Comparison of ENCODE assay signal across 10 cellular contexts in the genomic region with DNA sequence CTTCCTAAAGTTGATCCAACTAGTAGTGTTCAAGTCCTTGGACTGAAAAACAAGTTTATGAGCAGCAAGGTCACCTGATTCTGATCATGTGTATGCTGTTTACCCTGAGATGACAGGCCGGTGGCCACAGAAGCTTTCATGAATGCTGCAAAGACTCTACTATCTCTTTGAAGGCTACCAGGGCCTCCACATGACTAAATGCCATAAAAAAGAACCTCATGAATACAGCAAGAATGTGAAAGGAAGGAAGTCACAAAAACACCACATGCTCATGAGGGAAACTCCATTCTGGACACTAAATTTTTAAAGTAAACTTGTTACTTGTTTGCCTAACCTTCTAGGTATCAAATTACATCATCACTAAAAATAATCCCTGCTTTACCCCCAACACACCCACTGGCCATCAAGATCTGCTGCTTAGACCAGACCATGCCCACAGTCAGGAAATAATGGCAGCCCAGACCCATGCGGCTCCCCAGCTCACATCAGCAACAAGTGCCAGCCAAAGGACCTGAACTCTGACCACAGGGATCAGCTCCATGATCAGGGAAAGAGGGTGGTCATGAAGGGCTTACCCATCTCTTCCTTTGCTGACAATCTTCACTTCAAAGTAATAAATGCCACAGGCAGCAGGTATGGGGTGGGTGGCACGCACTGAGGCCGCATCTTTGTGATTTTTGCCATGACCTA. TPM values are rescaled to one million over a fixed set of nuclear protein-coding genes. Genes with fewer than 3 reads are reported as not detected.
A peak's percentile ranks its signal among the peaks of the same experiment; 100 is the strongest.
DNase-seq lines count a peak whose midpoint lies in the region; ATAC-seq, FAIRE-seq and TF ChIP-seq lines count a peak whose summit lies in the region.
"Had no signal": no experiment of that assay in that cellular context is flagged by ENCODE, and none has a peak within 500 bp of the region (broad histone marks: within the 10 kb centered on the region; RNA-seq: fewer than 3 reads in every experiment).

No MANE protein-coding gene starts in this region.

- H2AFZ ChIP-seq in astrocyte (ENCODE audit: low read depth, low read length) = no peak overlapping the region

- H3K27me3 Mint-ChIP-seq in astrocyte (ENCODE audit: low read depth, unreplicated experiment) = no peaks in the 10 kb centered on the region

- peak overlapping the region; percentile 93 for H3K9ac ChIP-seq in astrocyte (ENCODE audit: low read length)

- H3K4me1 ChIP-seq in heart right ventricle (peaks cover 10 to 55% (median 35%) of the 10 kb centered on the region in 9 donors), right cardiac atrium (ENCODE audit: control insufficient read depth, insufficient read depth, low read length) (peaks cover 3% of the 10 kb centered on the region), astrocyte (ENCODE audit: insufficient read depth, low read length) (peaks cover 8% of the 10 kb centered on the region), lower lobe of right lung (peaks cover 34% of the 10 kb centered on the region), upper lobe of right lung (peaks cover 20% of the 10 kb centered on the region)

- H3K9me3 ChIP-seq in heart right ventricle (no peaks in the 10 kb centered on the region), right cardiac atrium (ENCODE audit: control insufficient read depth, low read length) (no peaks in the 10 kb centered on the region), astrocyte (ENCODE audit: insufficient read depth, low read depth, low read length) (no peaks in the 10 kb centered on the region), lower lobe of right lung (no peaks in the 10 kb centered on the region), upper lobe of right lung (no peaks in the 10 kb centered on the region)
- H3K9me3 ChIP-seq: neutrophil had no signal

- no peak for FAIRE-seq in astrocyte (lab: Jason Lieb, UNC)
- FAIRE-seq: G401.6 had no signal

- 89 to 91% methylated on average over 4 of the region's 4 CpGs for WGBS in heart right ventricle, 2 donors
- 89% methylated on average over 4 of the region's 4 CpGs for WGBS in right cardiac atrium

- no peak for DNase-seq in heart right ventricle
- no peak for DNase-seq in right cardiac atrium
- no peak for DNase-seq in astrocyte (ENCODE audit: low read depth)
- no peak for DNase-seq in lower lobe of right lung
- no peak for DNase-seq in upper lobe of right lung
- DNase-seq in activated CD4-positive, CD25-positive, alpha-beta regulatory T cell (lab: John Stamatoyannopoulos, UW) = no peak
- DNase-seq in left colon = no peak

- intact Hi-C loops in heart right ventricle (cut with DNase I) = loop anchor here in 8 of 10 donors (5.0 to 10.0 kb wide), 6 partner anchors 37 to 138 kb away; a partner anchor contains a TSS
- intact Hi-C loops in right cardiac atrium (cut with DNase I) = loop anchor here in 1 of 4 donors (10.0 kb wide), 1 partner anchor 130 kb away; no protein-coding TSS in a partner anchor
- intact Hi-C loops in lower lobe of right lung (cut with DNase I) = no loop called here
- intact Hi-C loops in upper lobe of right lung (cut with DNase I) = no loop called here
- intact Hi-C loops in left colon (cut with DNase I, micrococcal nuclease) = loop anchor here in 1 of 2 donors (10.0 kb wide), 1 partner anchor 130 kb away; no protein-coding TSS in a partner anchor

- H3K27me3 ChIP-seq in heart right ventricle (no peaks in the 10 kb centered on the region), right cardiac atrium (ENCODE audit: control insufficient read depth, insufficient read depth) (no peaks in the 10 kb centered on the region), astrocyte (ENCODE audit: insufficient read depth, low read length) (no peaks in the 10 kb centered on the region), lower lobe of right lung (ENCODE audit: low read depth) (no peaks in the 10 kb centered on the region), upper lobe of right lung (no peaks in the 10 kb centered on the region)
- H3K27me3 ChIP-seq: neutrophil had no signal

- H3K27ac Mint-ChIP-seq in astrocyte (ENCODE audit: unreplicated experiment) = no peak overlapping the region

- H3K4me1 Mint-ChIP-seq in astrocyte (ENCODE audit: low read depth, unreplicated experiment) = peaks cover 19% of the 10 kb centered on the region

- no peaks in the 10 kb centered on the region for H3K9me3 Mint-ChIP-seq in astrocyte (ENCODE audit: unreplicated experiment)

- peak overlapping the region in 1 of 10 donors; percentile 91 for H3K27ac ChIP-seq in heart right ventricle
- no peak overlapping the region for H3K27ac ChIP-seq in right cardiac atrium (ENCODE audit: low read length)
- H3K27ac ChIP-seq in astrocyte (ENCODE audit: low read depth, low read length) = no peak overlapping the region
- H3K27ac ChIP-seq in lower lobe of right lung = peak overlapping the region; percentile 84
- no peak overlapping the region for H3K27ac ChIP-seq in upper lobe of right lung

- peaks cover 44% of the 10 kb centered on the region for H4K20me1 ChIP-seq in astrocyte (ENCODE audit: insufficient read depth, low read length)

- H3K4me3 ChIP-seq in heart right ventricle = peak overlapping the region in 9 of 10 donors; percentile 54 to 100 (median 87)
- no peak overlapping the region for H3K4me3 ChIP-seq in right cardiac atrium (ENCODE audit: low read length)
- peak overlapping the region; percentile 97 for H3K4me3 ChIP-seq in astrocyte (ENCODE audit: insufficient read depth, low read depth, low read length)
- peak overlapping the region; percentile 89 for H3K4me3 ChIP-seq in lower lobe of right lung
- H3K4me3 ChIP-seq in upper lobe of right lung = peak overlapping the region; percentile 80

- H3K79me2 ChIP-seq in astrocyte (ENCODE audit: insufficient read depth, low read length) = peaks cover 59% of the 10 kb centered on the region

- peaks cover 0 to 49% (median 4%) of the 10 kb centered on the region in 9 donors for H3K36me3 ChIP-seq in heart right ventricle
- peaks cover 7% of the 10 kb centered on the region for H3K36me3 ChIP-seq in astrocyte (ENCODE audit: insufficient read depth, low read length)
- peaks cover 30% of the 10 kb centered on the region for H3K36me3 ChIP-seq in lower lobe of right lung
- H3K36me3 ChIP-seq in upper lobe of right lung = peaks cover 17% of the 10 kb centered on the region

- H3K36me3 Mint-ChIP-seq in astrocyte (ENCODE audit: low read depth, unreplicated experiment) = peaks cover 22% of the 10 kb centered on the region

- no peak for ATAC-seq in heart right ventricle
- ATAC-seq in right cardiac atrium = no peak
- no peak for ATAC-seq in lower lobe of right lung
- ATAC-seq in upper lobe of right lung = no peak
- ATAC-seq in left colon = no peak
- ATAC-seq in HG02642 (IDR thresholded peaks at IDR 0.05; ENCODE audit: poor library complexity, unreplicated experiment) = no peak

- peak overlapping the region; percentile 97 for H3K4me2 ChIP-seq in astrocyte (ENCODE audit: low read length)

- peak overlapping the region; percentile 95 for H3K4me3 Mint-ChIP-seq in astrocyte (ENCODE audit: unreplicated experiment)

- TF ChIP-seq CTCF in heart right ventricle (IDR thresholded peaks at IDR 0.05) (no peak), astrocyte (IDR thresholded peaks at IDR 0.05; ENCODE audit: insufficient read depth, low read depth, low read length) (no peak), lower lobe of right lung (IDR thresholded peaks at IDR 0.05) (no peak), upper lobe of right lung (IDR thresholded peaks at IDR 0.05) (no peak)

RNA-seq across cellular contexts. Expression of a gene that starts 1.4 kb away (rescaled TPM):
- total RNA-seq in heart right ventricle = 10 to 100 TPM; 11.1 to 21.6 (median 15.6) TPM
- 1 to 10 TPM; 6.4 to 8.9 TPM for polyA plus RNA-seq in heart right ventricle
- 10 to 100 TPM; 11.1 to 16.3 (median 12.4) TPM for total RNA-seq in right cardiac atrium
- 6.9 TPM for polyA plus RNA-seq in right cardiac atrium
- 14.2 and 15.7 TPM in 2 replicates for total RNA-seq in astrocyte
- 21.7 TPM for total RNA-seq in lower lobe of right lung
- total RNA-seq in upper lobe of right lung = 19.2 TPM
- total RNA-seq in left colon = 10 to 100 TPM; 16.9 to 20.5 TPM

RNA-seq across cellular contexts. Expression of a gene that starts 1.7 kb away (rescaled TPM):
- total RNA-seq in heart right ventricle (1 to 10 TPM in 1 of 10 donors, under 1 TPM in 9; 0.15 to 1.1 (median 0.48) TPM), right cardiac atrium (under 1 TPM; 0.56 to 0.94 (median 0.79) TPM), astrocyte (1.3 and 1.5 TPM in 2 replicates), lower lobe of right lung (3.5 TPM), upper lobe of right lung (0.55 TPM), left colon (under 1 TPM; 0.12 to 0.75 TPM)
- polyA plus RNA-seq in heart right ventricle (1 to 10 TPM in 1 of 2 donors, under 1 TPM in 1; 0.74 to 1.2 TPM), right cardiac atrium (1.1 TPM)

RNA-seq across cellular contexts. Expression of a gene that starts 37.1 kb away (rescaled TPM):
- total RNA-seq in heart right ventricle = 10 to 100 TPM; 20.6 to 41.3 (median 26.9) TPM
- 10 to 100 TPM in 1 of 2 donors, 1 to 10 TPM in 1; 6.0 to 23.5 TPM for polyA plus RNA-seq in heart right ventricle
- 10 to 100 TPM; 27.5 to 34.0 (median 32.0) TPM for total RNA-seq in right cardiac atrium
- 20.8 TPM for polyA plus RNA-seq in right cardiac atrium
- 16.5 and 18.1 TPM in 2 replicates for total RNA-seq in astrocyte
- 26.1 TPM for total RNA-seq in lower lobe of right lung
- 25.1 TPM for total RNA-seq in upper lobe of right lung
- 10 to 100 TPM; 19.3 to 23.8 TPM for total RNA-seq in left colon

RNA-seq across cellular contexts. Expression of a gene that starts 41.7 kb away (rescaled TPM):
- total RNA-seq in heart right ventricle = 100 to 1,000 TPM in 1 of 10 donors, 10 to 100 TPM in 9; 73.9 to 105 (median 80.5) TPM
- 100 to 1,000 TPM; 186 to 214 TPM for polyA plus RNA-seq in heart right ventricle
- 10 to 100 TPM; 66.6 to 80.7 (median 68.2) TPM for total RNA-seq in right cardiac atrium
- polyA plus RNA-seq in right cardiac atrium = 125 TPM
- 214 and 224 TPM in 2 replicates for total RNA-seq in astrocyte
- total RNA-seq in lower lobe of right lung = 55.8 TPM
- total RNA-seq in upper lobe of right lung = 55.0 TPM
- 10 to 100 TPM; 57.1 to 59.8 TPM for total RNA-seq in left colon

RNA-seq across cellular contexts. Expression of a gene that starts 42.5 kb away (rescaled TPM):
- 10 to 100 TPM; 16.1 to 27.1 (median 19.1) TPM for total RNA-seq in heart right ventricle
- polyA plus RNA-seq in heart right ventricle = 10 to 100 TPM; 31.1 to 63.3 TPM
- total RNA-seq in right cardiac atrium = 10 to 100 TPM; 24.3 to 29.0 (median 27.4) TPM
- polyA plus RNA-seq in right cardiac atrium = 26.7 TPM
- 67.3 and 79.3 TPM in 2 replicates for total RNA-seq in astrocyte
- total RNA-seq in lower lobe of right lung = 29.9 TPM
- 30.0 TPM for total RNA-seq in upper lobe of right lung
- total RNA-seq in left colon = 10 to 100 TPM; 29.3 to 43.1 TPM

Comparison
In these comparisons a context has a peak if more than half of its experiments do, and no peak if none do; other contexts are left out.
1. intact Hi-C loops: an anchor here in heart right ventricle (5.0 to 10.0 kb wide); none called in lower lobe of right lung and upper lobe of right lung.